Comparison of ENCODE assay signal across 28 cellular contexts in genomic region chr4:16608123-16608522, GRCh38.
DNase-seq lines count a peak whose midpoint lies in the region; ATAC-seq, FAIRE-seq and TF ChIP-seq lines count a peak whose summit lies in the region.
"Had no signal": no experiment of that assay in that cellular context is flagged by ENCODE, and none has a peak within 500 bp of the region (broad histone marks: within the 10 kb centered on the region; RNA-seq: fewer than 3 reads in every experiment).

No MANE protein-coding gene starts in this region.

- no peaks in the 10 kb centered on the region for H3F3A ChIP-seq in GM23338 (replicated peaks; ENCODE audit: low read depth)

- FAIRE-seq in endothelial cell of umbilical vein (lab: Jason Lieb, UNC), result no peak
- FAIRE-seq: colon, small intestine had no signal

- H3K36me3 ChIP-seq in GM23338 (ENCODE audit: insufficient read depth) (no peaks in the 10 kb centered on the region), endothelial cell of umbilical vein (ENCODE audit: control insufficient read depth in 2 of 2, extremely low read depth in 1 of 2, insufficient read depth in 2 of 2, low read length in 2 of 2) (peaks cover 0 to 3% of the 10 kb centered on the region in 2 experiments)
- H3K36me3 ChIP-seq: prostate gland, transverse colon had no signal

- peaks cover 10% of the 10 kb centered on the region for H3K9me2 ChIP-seq in GM23338 (ENCODE audit: insufficient read depth)

- intact Hi-C loops in endothelial cell of umbilical vein (cut with micrococcal nuclease), result no loop called here

- no peaks in the 10 kb centered on the region for H3K27me3 Mint-ChIP-seq in GM23338 (ENCODE audit: insufficient read depth, low read depth, poor library complexity)
- H3K27me3 Mint-ChIP-seq: activated CD4-positive, alpha-beta T cell treated with anti-CD3 and anti-CD28 coated beads, Interleukin-2, amount 10 ng/mL, durations not matched to agents 24 days and 14 days; naive B cell had no signal

- CTCF ChIA-PET in endothelial cell of umbilical vein (lab: Charles Lee), result no interaction called here

- BruUV-seq in endothelial cell of umbilical vein (replicated peaks; lab: Mats Ljungman, UMichigan), result no TSS peak

- TF ChIP-seq CTCF in GM23338 (conservative IDR thresholded peaks at IDR 0.05; ENCODE audit: low read depth in 2 of 2) (no peak), endothelial cell of umbilical vein (IDR thresholded peaks at IDR 0.05; ENCODE audit: extremely low read depth in 1 of 2, insufficient read depth in 1 of 2, low read depth in 1 of 2, low read length in 2 of 2) (no peak)

- H3K4me1 ChIP-seq in GM23338 (ENCODE audit: insufficient read depth), result peaks cover 43% of the 10 kb centered on the region
- H3K4me1 ChIP-seq in endothelial cell of umbilical vein (ENCODE audit: control insufficient read depth, extremely low read depth, insufficient read depth, low read length), result peaks cover 4% of the 10 kb centered on the region
- H3K4me1 ChIP-seq: foreskin keratinocyte, prostate gland, transverse colon had no signal

- H3K36me3 Mint-ChIP-seq in GM23338 (ENCODE audit: low read depth), result no peaks in the 10 kb centered on the region
- H3K36me3 Mint-ChIP-seq: CD14-positive monocyte, mesothelial cell of epicardium had no signal

- H2AFZ ChIP-seq in GM23338 (no peak overlapping the region), endothelial cell of umbilical vein (ENCODE audit: low read depth, low read length) (no peak overlapping the region)
- H2AFZ ChIP-seq: PC-9 had no signal

- dilution Hi-C loops in endothelial cell of umbilical vein (cut with MboI; ENCODE audit: extremely low pct_ligation_motif_present, low sequenced_read_pairs), result no loop called here

- ATAC-seq in GM23338 (peak; percentile 19), GM19467 (IDR thresholded peaks at IDR 0.05; ENCODE audit: unreplicated experiment) (no peak)
- ATAC-seq: activated T-cell treated with anti-CD3 and anti-CD28 coated beads, Interleukin-2, amount 50 U/mL, for 4 hours; foreskin keratinocyte had no signal

- H3K4me3 Mint-ChIP-seq in GM23338, result no peak overlapping the region
- H3K4me3 Mint-ChIP-seq: activated CD4-positive, alpha-beta T cell treated with anti-CD3 and anti-CD28 coated beads, Interleukin-2, amount 10 ng/mL, durations not matched to agents 24 days and 14 days; activated T-cell treated with anti-CD3 and anti-CD28 coated beads, Interleukin-2, amount 50 U/mL, for 4 hours; CD14-positive monocyte; mesothelial cell of epicardium had no signal

- no peak overlapping the region for H3K4me3 ChIP-seq in GM23338
- H3K4me3 ChIP-seq in endothelial cell of umbilical vein (replicated peaks in 1 of 3; ENCODE audit: insufficient read depth in 1 of 3, low read depth in 1 of 3, low read length in 3 of 3), result no peak overlapping the region
- H3K4me3 ChIP-seq: PC-9, prostate gland, transverse colon had no signal

- POLR2A ChIA-PET in endothelial cell of umbilical vein (lab: Charles Lee), result no interaction called here

- H4K20me1 ChIP-seq in GM23338 (replicated peaks; ENCODE audit: insufficient read depth) (no peaks in the 10 kb centered on the region; the same call in none of the 2 replicates), endothelial cell of umbilical vein (replicated peaks; ENCODE audit: control insufficient read depth, extremely low read depth, insufficient read depth, low read length) (no peaks in the 10 kb centered on the region)

- H3K27ac ChIP-seq in GM23338 (ENCODE audit: low read depth) (0 out of 2 replicates have a peak overlapping the region, but pooled peaks have one; percentile 51), endothelial cell of umbilical vein (ENCODE audit: insufficient read depth, low read depth, low read length) (no peak overlapping the region)
- H3K27ac ChIP-seq: foreskin keratinocyte, PC-9, prostate gland, transverse colon, VCaP had no signal

- no peak overlapping the region for H3K9ac ChIP-seq in endothelial cell of umbilical vein (replicated peaks; ENCODE audit: extremely low read depth, insufficient read depth, low read length)

- H3K27me3 ChIP-seq in GM23338 (ENCODE audit: insufficient read depth), result no peaks in the 10 kb centered on the region
- no peaks in the 10 kb centered on the region for H3K27me3 ChIP-seq in endothelial cell of umbilical vein (ENCODE audit: control insufficient read depth in 2 of 2, insufficient read depth in 2 of 2, low read length in 2 of 2)
- H3K27me3 ChIP-seq: foreskin keratinocyte, transverse colon had no signal

- H3K9me3 Mint-ChIP-seq in GM23338, result no peaks in the 10 kb centered on the region; the same call in 2 of the 3 replicates
- H3K9me3 Mint-ChIP-seq: activated CD4-positive, alpha-beta T cell treated with anti-CD3 and anti-CD28 coated beads, Interleukin-2, amount 10 ng/mL, durations not matched to agents 24 days and 14 days; activated T-cell treated with anti-CD3 and anti-CD28 coated beads, Interleukin-2, amount 50 U/mL, for 4 hours had no signal

- H3K79me2 ChIP-seq in GM23338 (replicated peaks; ENCODE audit: insufficient read depth) (peaks cover 34% of the 10 kb centered on the region), endothelial cell of umbilical vein (ENCODE audit: control insufficient read depth, insufficient read depth, low read length) (no peaks in the 10 kb centered on the region)

- TF ChIP-seq POLR2A in endothelial cell of umbilical vein (IDR thresholded peaks at IDR 0.05; ENCODE audit: low read depth, low read length), result no peak

- H3K27ac Mint-ChIP-seq in GM23338, result peak overlapping the region; percentile 32; the same call in 1 of the 2 replicates
- H3K27ac Mint-ChIP-seq: activated CD4-positive, alpha-beta T cell treated with anti-CD3 and anti-CD28 coated beads, Interleukin-2, amount 10 ng/mL, durations not matched to agents 24 days and 14 days; mesothelial cell of epicardium; naive B cell had no signal

- no peaks in the 10 kb centered on the region for H3K9me3 ChIP-seq in endothelial cell of umbilical vein (replicated peaks; ENCODE audit: control insufficient read depth, insufficient read depth, low read length)
- H3K9me3 ChIP-seq: prostate gland, transverse colon had no signal

- peaks cover 54% of the 10 kb centered on the region for H3K4me1 Mint-ChIP-seq in GM23338
- H3K4me1 Mint-ChIP-seq: activated CD4-positive, alpha-beta T cell treated with anti-CD3 and anti-CD28 coated beads, Interleukin-2, amount 10 ng/mL, durations not matched to agents 24 days and 14 days; CD14-positive monocyte; mesothelial cell of epicardium; naive B cell had no signal

- no peaks in the 10 kb centered on the region for H3K9me1 ChIP-seq in endothelial cell of umbilical vein (replicated peaks; ENCODE audit: control insufficient read depth, extremely low read depth, insufficient read depth, low read length)

- DNase-seq in AG20443 (ENCODE audit: low spot score), result peak; percentile 40
- peak; percentile 30 for DNase-seq in GM23338 (ENCODE audit: low spot score)
- peak; percentile 34 for DNase-seq in endothelial cell of umbilical vein (ENCODE audit: low read depth, low spot score)
- peak; percentile 13 for DNase-seq in pulmonary artery endothelial cell (ENCODE audit: low read depth, low spot score)
- DNase-seq in stimulated activated CD4-positive, alpha-beta T cell treated with anti-CD3 and anti-CD28 coated beads, Interleukin-4, amount 100 ng/mL, for 24 hours, result no peak
- DNase-seq in activated CD4-positive, CD25-positive, alpha-beta regulatory T cell treated with anti-CD3 and anti-CD28 coated beads, Interleukin-2, amount 50 U/mL, for 72 hours, result no peak
- DNase-seq: activated CD4-positive, alpha-beta T cell treated with anti-CD3 and anti-CD28 coated beads, Interleukin-2, amount 10 ng/mL, durations not matched to agents 24 days and 14 days; activated naive CD4-positive, alpha-beta T cell; activated T-cell treated with anti-CD3 and anti-CD28 coated beads, Interleukin-2, amount 50 U/mL, for 4 hours; DMS79; effector CD8-positive, alpha-beta T cell; foreskin keratinocyte; left cardiac atrium; naive B cell; NCI-H1694; NCI-H510A; PC-9; SHP77 treated with DMSO at 0.1 percent for 48 hours; small intestine; SW 1271; T-helper 9 cell; transverse colon had no signal

- H3K4me2 ChIP-seq in GM23338 (no peak overlapping the region; the same call in 1 of the 2 replicates), endothelial cell of umbilical vein (ENCODE audit: insufficient read depth, low read length) (no peak overlapping the region)
- H3K4me2 ChIP-seq: PC-9 had no signal

TF ChIP-seq in GM23338, 12 proteins besides CTCF, POLR2A, EP300 and RAD21 (continues in another document):
- TF ChIP-seq JUNB (IDR thresholded peaks at IDR 0.05; ENCODE audit: unreplicated experiment) (no peak), STAT1 (IDR thresholded peaks at IDR 0.05; ENCODE audit: unreplicated experiment) (no peak)

TF ChIP-seq in endothelial cell of umbilical vein, 7 proteins besides CTCF, POLR2A, EP300 and RAD21:
- no peak for TF ChIP-seq EZH2 (IDR thresholded peaks at IDR 0.05; ENCODE audit: borderline replicate concordance, low read depth, low read length, severe bottlenecking)
- TF ChIP-seq FOS (IDR thresholded peaks at IDR 0.05; ENCODE audit: borderline replicate concordance, insufficient read depth, low read length), result no peak
- no peak for TF ChIP-seq MYC (IDR thresholded peaks at IDR 0.05; ENCODE audit: low read depth, low read length)
- TF ChIP-seq MAX (IDR thresholded peaks at IDR 0.05; ENCODE audit: insufficient read depth, insufficient read length), result no peak
- no peak for TF ChIP-seq POLR2AphosphoS5 (IDR thresholded peaks at IDR 0.05; ENCODE audit: insufficient read depth, low read depth, low read length)
- TF ChIP-seq JUN (IDR thresholded peaks at IDR 0.05; ENCODE audit: borderline replicate concordance, insufficient read depth, insufficient read length, low read depth), result no peak
- no peak for TF ChIP-seq GATA2 (IDR thresholded peaks at IDR 0.05; ENCODE audit: insufficient read depth, insufficient read length, low read depth, low read length)

Comparison
In these comparisons a context has a peak if more than half of its experiments do, and no peak if none do; other contexts are left out.
1. DNase-seq: peak in AG20443 (single experiment), GM23338 (single experiment), endothelial cell of umbilical vein (single experiment) and pulmonary artery endothelial cell (single experiment); none in stimulated activated CD4-positive, alpha-beta T cell treated with anti-CD3 and anti-CD28 coated beads, Interleukin-4, amount 100 ng/mL, for 24 hours (single experiment) and activated CD4-positive, CD25-positive, alpha-beta regulatory T cell treated with anti-CD3 and anti-CD28 coated beads, Interleukin-2, amount 50 U/mL, for 72 hours (single experiment).